In the genomic region with DNA sequence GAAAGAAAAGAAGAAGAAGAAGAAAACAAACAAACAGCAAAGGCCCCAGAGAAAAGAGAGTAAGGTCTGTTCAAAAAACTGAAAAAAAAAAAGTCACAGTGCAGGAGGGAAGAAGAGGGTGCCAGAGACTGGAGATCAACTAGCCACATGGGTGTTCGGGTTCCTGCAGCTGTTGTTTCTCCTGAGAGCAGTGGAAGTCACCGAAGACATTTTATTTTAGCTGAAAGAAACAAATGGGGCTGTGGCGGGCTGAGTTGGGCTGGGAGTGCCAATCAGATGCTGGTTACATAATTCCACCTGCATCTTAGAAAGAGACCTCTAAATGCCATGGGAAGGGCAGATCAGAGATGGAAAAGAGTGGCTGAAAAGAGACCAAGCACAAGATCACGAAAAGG, we compare ENCODE assay signal across 11 cellular contexts. TPM values are rescaled to one million over a fixed set of nuclear protein-coding genes. Genes with fewer than 3 reads are reported as not detected.
DNase-seq lines count a peak whose midpoint lies in the region; ATAC-seq and TF ChIP-seq lines count a peak whose summit lies in the region.
"Had no signal": no experiment of that assay in that cellular context is flagged by ENCODE, and none has a peak within 500 bp of the region (broad histone marks: within the 10 kb centered on the region; RNA-seq: fewer than 3 reads in every experiment).

No MANE protein-coding gene starts in this region.

- H3K36me3 Mint-ChIP-seq in natural killer cell treated with Interleukin-12 subunit alpha and Interleukin-12 subunit beta and Interleukin-15 and Interleukin-18, amount 100 ng/mL, for 72 hours: no peaks in the 10 kb centered on the region
- H3K36me3 Mint-ChIP-seq: CD8-positive, alpha-beta memory T cell; stimulated activated memory B cell treated with anti-CD40 and anti-IgM and Interleukin-4, amounts not matched to agents 10 μg/mL and 1 μg/mL and 100 μg/mL, for 72 hours had no signal

- peaks cover 3 to 13% of the 10 kb centered on the region in 2 donors for H3K4me1 Mint-ChIP-seq in natural killer cell treated with Interleukin-12 subunit alpha and Interleukin-12 subunit beta and Interleukin-15 and Interleukin-18, amount 100 ng/mL, for 72 hours (ENCODE audit: low read depth in 2 of 2)

- no peak overlapping the region for H2AFZ ChIP-seq in IMR-90 (replicated peaks; ENCODE audit: low read length, poor library complexity)

- H3K9me3 ChIP-seq in IMR-90 (ENCODE audit: control insufficient read depth, insufficient read depth, low read length): no peaks in the 10 kb centered on the region
- H3K9me3 ChIP-seq in neutrophil: no peaks in the 10 kb centered on the region

- H3K4me1 ChIP-seq in IMR-90 (ENCODE audit: control insufficient read depth, insufficient read depth, low read length) (peaks cover 74% of the 10 kb centered on the region), neutrophil (ENCODE audit: control insufficient read depth in 1 of 2, insufficient read depth in 1 of 2, low read depth in 1 of 2, low read length in 1 of 2) (peaks cover 98 to 100% of the 10 kb centered on the region in 2 experiments)

- no peak for TF ChIP-seq RAD21 in IMR-90 (IDR thresholded peaks at IDR 0.05; ENCODE audit: low read length)

- BruUV-seq in IMR-90 (replicated peaks; lab: Mats Ljungman, UMichigan): no TSS peak

- ATAC-seq in IMR-90 (ENCODE audit: low read depth): no peak
- ATAC-seq in natural killer cell treated with Interleukin-12 subunit alpha and Interleukin-12 subunit beta and Interleukin-15 and Interleukin-18, amount 100 ng/mL, for 72 hours: no peak
- ATAC-seq: stimulated activated memory B cell treated with anti-CD40 and anti-IgM and Interleukin-4, amounts not matched to agents 10 μg/mL and 1 μg/mL and 100 μg/mL, for 72 hours had no signal

- H3K14ac ChIP-seq in IMR-90 (replicated peaks; ENCODE audit: low read depth, low read length): no peak overlapping the region

- H3K4me3 Mint-ChIP-seq in natural killer cell treated with Interleukin-12 subunit alpha and Interleukin-12 subunit beta and Interleukin-15 and Interleukin-18, amount 100 ng/mL, for 72 hours: no peak overlapping the region
- H3K4me3 Mint-ChIP-seq: stimulated activated memory B cell treated with anti-CD40 and anti-IgM and Interleukin-4, amounts not matched to agents 10 μg/mL and 1 μg/mL and 100 μg/mL, for 72 hours had no signal

- CTCF ChIA-PET in IMR-90 (lab: Yijun Ruan, JAX): interaction anchor here (0.6 kb wide), 1 partner anchor 13 kb away, joined by 4 read pairs; no protein-coding TSS in a partner anchor

- H2AK5ac ChIP-seq in IMR-90 (ENCODE audit: low read depth, low read length): no peak overlapping the region

- H3K9me3 Mint-ChIP-seq in natural killer cell treated with Interleukin-12 subunit alpha and Interleukin-12 subunit beta and Interleukin-15 and Interleukin-18, amount 100 ng/mL, for 72 hours: no peaks in the 10 kb centered on the region
- H3K9me3 Mint-ChIP-seq: CD8-positive, alpha-beta memory T cell; stimulated activated memory B cell treated with anti-CD40 and anti-IgM and Interleukin-4, amounts not matched to agents 10 μg/mL and 1 μg/mL and 100 μg/mL, for 72 hours had no signal

- peak overlapping the region in 1 of 2 donors; percentile 1 for H3K27ac Mint-ChIP-seq in natural killer cell treated with Interleukin-12 subunit alpha and Interleukin-12 subunit beta and Interleukin-15 and Interleukin-18, amount 100 ng/mL, for 72 hours
- H3K27ac Mint-ChIP-seq: stimulated activated memory B cell treated with anti-CD40 and anti-IgM and Interleukin-4, amounts not matched to agents 10 μg/mL and 1 μg/mL and 100 μg/mL, for 72 hours had no signal

- intact Hi-C loops in IMR-90 (cut with micrococcal nuclease): no loop called here

- H3K79me1 ChIP-seq in IMR-90 (ENCODE audit: low read depth in 1 of 2, low read length in 2 of 2): peaks cover 0 to 66% of the 10 kb centered on the region in 2 experiments; a peak in 2 of 4 replicates

- DNase-seq in IMR-90 (no peak), coronary artery (ENCODE audit: low spot score) (no peak), HuH-7.5 (ENCODE audit: low spot score) (no peak), 8988T (no peak), DMS53 (lab: John Stamatoyannopoulos, UW) (no peak)
- no peak for DNase-seq in natural killer cell treated with Interleukin-12 subunit alpha and Interleukin-12 subunit beta and Interleukin-15 and Interleukin-18, amount 100 ng/mL, for 72 hours (ENCODE audit: low spot score)
- DNase-seq: H7 had no signal

- no peak overlapping the region for H2BK5ac ChIP-seq in IMR-90 (ENCODE audit: low read depth, low read length, poor library complexity, severe bottlenecking)

- no peak overlapping the region for H4K5ac ChIP-seq in IMR-90 (ENCODE audit: low read depth, low read length)

- H4K91ac ChIP-seq in IMR-90 (ENCODE audit: insufficient read depth, low read depth, low read length): no peak overlapping the region

- H2BK120ac ChIP-seq in IMR-90 (ENCODE audit: low read depth, low read length): no peak overlapping the region

- H3K36me3 ChIP-seq in IMR-90 (ENCODE audit: control insufficient read depth, insufficient read depth, low read length) (peaks cover 22% of the 10 kb centered on the region), neutrophil (no peaks in the 10 kb centered on the region)

- no peak overlapping the region for H3K4me2 ChIP-seq in IMR-90 (ENCODE audit: low read depth, low read length)

- TF ChIP-seq CTCF in 22Rv1 (IDR thresholded peaks at IDR 0.05) (no peak), IMR-90 (conservative IDR thresholded peaks at IDR 0.05; ENCODE audit: low read depth, low read length) (no peak), coronary artery (IDR thresholded peaks at IDR 0.05) (no peak), neutrophil (IDR thresholded peaks at IDR 0.05) (no peak)

- dilution Hi-C loops in IMR-90 (cut with HindIII; ENCODE audit: low sequenced_read_pairs, unreplicated experiment): no loop called here

- H3K56ac ChIP-seq in IMR-90 (ENCODE audit: extremely low read depth, insufficient read depth, low read length): no peak overlapping the region

- no peak overlapping the region for H3K9ac ChIP-seq in IMR-90 (ENCODE audit: low read depth, low read length)

- no peak overlapping the region for H3K18ac ChIP-seq in IMR-90 (ENCODE audit: low read depth, low read length)

- H3K27ac ChIP-seq in 22Rv1 (peak overlapping the region; percentile 30), IMR-90 (ENCODE audit: insufficient read depth, low read length) (peak overlapping the region; percentile 4; the same call in 1 of the 2 replicates), coronary artery (peak overlapping the region; percentile 92 to 93), neutrophil (peak overlapping the region; percentile 97)

- TF ChIP-seq POLR2A in IMR-90 (IDR thresholded peaks at IDR 0.05; ENCODE audit: low read depth, low read length): no peak

- H4K8ac ChIP-seq in IMR-90 (ENCODE audit: low read depth in 2 of 2, low read length in 2 of 2): no peak overlapping the region

- H3K27me3 Mint-ChIP-seq in natural killer cell treated with Interleukin-12 subunit alpha and Interleukin-12 subunit beta and Interleukin-15 and Interleukin-18, amount 100 ng/mL, for 72 hours: no peaks in the 10 kb centered on the region

- in situ Hi-C loops in IMR-90 (cut with MboI; ENCODE audit: low sequenced_read_pairs): no loop called here

- H3K9me1 ChIP-seq in IMR-90 (ENCODE audit: insufficient read depth, low read length): peaks cover 58% of the 10 kb centered on the region

- no peak overlapping the region for H3K4ac ChIP-seq in IMR-90 (ENCODE audit: low read depth, low read length)

- H2AK9ac ChIP-seq in IMR-90 (replicated peaks; ENCODE audit: low read depth, low read length, poor library complexity): no peak overlapping the region

- 83% methylated on average over 1 of the region's 4 CpGs; no CpG with 5 or more reads in 1 of the 2 experiments for WGBS in IMR-90 (ENCODE audit: extremely low coverage in 2 of 2, insufficient read length in 1 of 2), 2 experiments

- H2BK15ac ChIP-seq in IMR-90 (ENCODE audit: low read depth, low read length): no peak overlapping the region

- H3K4me3 ChIP-seq in IMR-90 (ENCODE audit: insufficient read depth, low read depth, low read length) (no peak overlapping the region), coronary artery (peak overlapping the region; percentile 57), neutrophil (ENCODE audit: low read depth in 1 of 2, low read length in 1 of 2) (peak overlapping the region; percentile 2 to 20)

- no peak overlapping the region for H2BK20ac ChIP-seq in IMR-90 (ENCODE audit: low read depth, low read length)

- POLR2A ChIA-PET in IMR-90 (lab: Charles Lee; ENCODE audit: unreplicated experiment): interaction anchor here (0.7 kb wide), 1 partner anchor 33 kb away, joined by 5 read pairs; no protein-coding TSS in a partner anchor

- H3K23ac ChIP-seq in IMR-90 (ENCODE audit: low read depth, low read length): no peak overlapping the region

- H3K27me3 ChIP-seq in IMR-90 (ENCODE audit: control insufficient read depth, insufficient read depth, low read length) (no peaks in the 10 kb centered on the region), neutrophil (no peaks in the 10 kb centered on the region)

- peaks cover 100% of the 10 kb centered on the region for H4K20me1 ChIP-seq in IMR-90 (ENCODE audit: insufficient read depth, low read length)

TF ChIP-seq in IMR-90, 13 proteins besides CTCF, POLR2A, EP300 and RAD21 (continues in another document):
- TF ChIP-seq RFX5 (IDR thresholded peaks at IDR 0.05; ENCODE audit: low read depth, low read length): no peak
- TF ChIP-seq MAZ (IDR thresholded peaks at IDR 0.05; ENCODE audit: borderline replicate concordance, low read depth, low read length): no peak
- no peak for TF ChIP-seq BHLHE40 (IDR thresholded peaks at IDR 0.05; ENCODE audit: low read depth, low read length)
- TF ChIP-seq CEBPB (IDR thresholded peaks at IDR 0.05; ENCODE audit: low read depth, low read length): no peak
- TF ChIP-seq, protein P1, sequence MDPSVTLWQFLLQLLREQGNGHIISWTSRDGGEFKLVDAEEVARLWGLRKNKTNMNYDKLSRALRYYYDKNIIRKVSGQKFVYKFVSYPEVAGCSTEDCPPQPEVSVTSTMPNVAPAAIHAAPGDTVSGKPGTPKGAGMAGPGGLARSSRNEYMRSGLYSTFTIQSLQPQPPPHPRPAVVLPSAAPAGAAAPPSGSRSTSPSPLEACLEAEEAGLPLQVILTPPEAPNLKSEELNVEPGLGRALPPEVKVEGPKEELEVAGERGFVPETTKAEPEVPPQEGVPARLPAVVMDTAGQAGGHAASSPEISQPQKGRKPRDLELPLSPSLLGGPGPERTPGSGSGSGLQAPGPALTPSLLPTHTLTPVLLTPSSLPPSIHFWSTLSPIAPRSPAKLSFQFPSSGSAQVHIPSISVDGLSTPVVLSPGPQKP (IDR thresholded peaks at IDR 0.05; ENCODE audit: borderline replicate concordance, low read depth, low read length): no peak
- TF ChIP-seq FOS (IDR thresholded peaks at IDR 0.05; ENCODE audit: low read depth, low read length): no peak
- TF ChIP-seq SMC3 (IDR thresholded peaks at IDR 0.05; ENCODE audit: low read depth, low read length): no peak

RNA-seq across cellular contexts. Expression of a gene that starts 33.9 kb away (rescaled TPM):
- total RNA-seq in IMR-90 (2012; rRNA removed): 648 and 684 TPM in 2 replicates
- polyA plus RNA-seq in IMR-90 (2012; rRNA removed): 766 and 895 TPM in 2 replicates
- 676 and 750 TPM in 2 replicates for polyA plus RNA-seq in IMR-90 (2012; cell fraction: cytosol; rRNA removed)
- 1,803 and 1,926 TPM in 2 replicates for polyA plus RNA-seq in IMR-90 (2012; cell fraction: nucleus; rRNA removed; ENCODE audit: low replicate concordance)
- 100 to 1,000 TPM in 1 of 2 donors, 10 to 100 TPM in 1; 40.1 to 124 TPM for total RNA-seq in natural killer cell treated with Interleukin-12 subunit alpha and Interleukin-12 subunit beta and Interleukin-15 and Interleukin-18, amount 100 ng/mL, for 72 hours

Comparison
In these comparisons a context has a peak if more than half of its experiments do, and no peak if none do; other contexts are left out.
1. H3K27ac ChIP-seq: peak in every context shown above with its lines; median percentile 97 in neutrophil; 92 in coronary artery; 30 in 22Rv1; 4 in IMR-90.